ENCODE assay signal across 2 cellular contexts in the genomic region with DNA sequence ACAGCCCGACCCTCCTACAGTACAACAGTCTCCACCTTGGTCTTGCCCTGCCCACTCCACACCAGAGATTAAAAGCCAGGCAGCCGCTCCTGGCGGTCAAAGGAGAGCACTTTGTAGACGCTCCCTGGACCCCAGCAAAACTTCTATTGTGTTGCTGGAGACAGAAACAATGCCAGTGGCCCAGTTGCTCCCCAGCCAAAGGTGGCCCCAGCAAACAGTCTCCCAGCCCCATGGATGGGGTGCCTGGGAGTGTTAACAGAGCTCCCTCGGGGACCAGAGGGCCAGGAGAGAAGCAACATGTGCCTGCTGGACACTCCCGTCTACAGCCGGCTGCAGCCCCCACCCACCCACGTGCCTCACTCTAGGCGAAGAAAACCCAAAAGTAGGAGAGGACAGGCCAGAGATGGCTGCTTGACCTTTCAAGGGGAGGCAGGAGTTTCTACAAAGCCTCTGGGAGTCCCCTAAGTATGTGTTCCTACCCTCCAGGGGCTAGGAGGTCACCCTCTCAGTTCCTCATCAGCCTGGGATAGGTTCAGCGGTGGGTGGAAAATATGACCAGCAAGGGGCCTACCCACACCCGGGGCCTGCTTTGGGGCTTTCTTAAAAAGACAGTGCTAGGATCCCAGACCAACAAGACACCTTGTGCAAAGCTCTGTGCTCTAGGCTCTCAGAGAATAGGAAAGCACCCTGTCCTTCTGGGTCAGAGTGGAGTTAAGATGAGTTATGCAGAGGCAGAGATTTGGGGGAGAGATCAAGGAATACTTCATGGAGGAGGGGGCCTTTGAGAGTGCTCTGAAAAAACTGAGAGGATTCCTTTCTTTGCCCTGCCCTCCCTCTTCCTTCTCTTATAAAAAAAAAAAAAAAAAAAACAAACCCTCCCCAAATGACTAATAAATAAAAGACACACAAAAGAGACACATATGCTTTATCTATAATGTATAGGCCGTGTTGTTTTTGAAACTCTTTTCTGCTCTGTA.
TF ChIP-seq lines count a peak whose summit lies in the region.

No MANE protein-coding gene starts in this region.

TF ChIP-seq in HepG2, 621 proteins besides CTCF, POLR2A, EP300 and RAD21:
- no peak for TF ChIP-seq CC2D1A (CRISPR knock-in tag; IDR thresholded peaks at IDR 0.05)
- TF ChIP-seq ZBTB1 (CRISPR knock-in tag; IDR thresholded peaks at IDR 0.05; ENCODE audit: borderline replicate concordance), result no peak
- TF ChIP-seq MNT (IDR thresholded peaks at IDR 0.05), result peak; percentile 75
TF ChIP-seq in HepG2: peak in this region for 1.

TF ChIP-seq in K562, 482 proteins besides CTCF, POLR2A, EP300 and RAD21 (continues in another document):
- TF ChIP-seq CTCFL (IDR thresholded peaks at IDR 0.05; ENCODE audit: borderline replicate concordance, insufficient read depth, low read depth, low read length, poor library complexity, severe bottlenecking) (no peak), CEBPB (tag; IDR thresholded peaks at IDR 0.05) (no peak), MTA3 (IDR thresholded peaks at IDR 0.05; ENCODE audit: borderline replicate concordance) (no peak), MAFF (IDR thresholded peaks at IDR 0.05; ENCODE audit: low read length) (no peak), HMG20A (CRISPR knock-in tag; conservative IDR thresholded peaks at IDR 0.05) (no peak), FOSL1 (tag; conservative IDR thresholded peaks at IDR 0.05) (peak; percentile 59; the same call in 1 of the 2 replicates), CGGBP1 (CRISPR knock-in tag; IDR thresholded peaks at IDR 0.05) (no peak), NCOR1 (IDR thresholded peaks at IDR 0.05) (no peak), SRSF9 (IDR thresholded peaks at IDR 0.05; ENCODE audit: borderline replicate concordance, low read depth, low read length) (no peak), ZFX (CRISPR knock-in tag; IDR thresholded peaks at IDR 0.05) (peak; percentile 29; the same call in 1 of the 2 replicates), ATF1 (CRISPR knock-in tag; IDR thresholded peaks at IDR 0.05) (no peak), ATF1 (tag; IDR thresholded peaks at IDR 0.05) (0 out of 2 replicates have a peak, but pooled peaks have one; percentile 25), ZNF197 (CRISPR knock-in tag; IDR thresholded peaks at IDR 0.05; ENCODE audit: low read depth) (no peak), BCL6 (CRISPR knock-in tag; IDR thresholded peaks at IDR 0.05) (no peak), SOX6 (IDR thresholded peaks at IDR 0.05) (peak; percentile 50; the same call in 1 of the 2 replicates), POU5F1 (IDR thresholded peaks at IDR 0.05; ENCODE audit: borderline replicate concordance, low read depth, low read length, partially characterized antibody) (no peak), NR4A1 (CRISPR knock-in tag; IDR thresholded peaks at IDR 0.05) (no peak), NR4A1 (tag; IDR thresholded peaks at IDR 0.05) (peak; percentile 44; the same call in 1 of the 2 replicates), XRCC3 (IDR thresholded peaks at IDR 0.05) (no peak), CEBPG (CRISPR knock-in tag; IDR thresholded peaks at IDR 0.05) (no peak), CEBPG (tag; conservative IDR thresholded peaks at IDR 0.05 in 1 of 2, IDR thresholded peaks at IDR 0.05 in 1 of 2) (no peak), ARID1B (IDR thresholded peaks at IDR 0.05) (no peak), KDM4B (IDR thresholded peaks at IDR 0.05; ENCODE audit: borderline replicate concordance in 2 of 2, low read depth in 1 of 2) (no peak), ZNF384 (IDR thresholded peaks at IDR 0.05; ENCODE audit: low read depth, low read length) (no peak), CREB5 (CRISPR knock-in tag; IDR thresholded peaks at IDR 0.05) (no peak), CBX5 (IDR thresholded peaks at IDR 0.05; ENCODE audit: borderline replicate concordance, low read depth) (no peak), PTBP1 (IDR thresholded peaks at IDR 0.05; ENCODE audit: low read depth, low read length) (no peak), MLLT1 (IDR thresholded peaks at IDR 0.05) (no peak), MYBL2 (IDR thresholded peaks at IDR 0.05; ENCODE audit: low read depth) (no peak), MYBL2 (CRISPR knock-in tag; IDR thresholded peaks at IDR 0.05; ENCODE audit: borderline replicate concordance) (no peak), NKRF (IDR thresholded peaks at IDR 0.05; ENCODE audit: borderline replicate concordance) (no peak), NR2C2 (CRISPR knock-in tag; IDR thresholded peaks at IDR 0.05) (no peak), NR2C2 (tag; IDR thresholded peaks at IDR 0.05) (peak; percentile 38; the same call in 1 of the 2 replicates)
- TF ChIP-seq, protein P1, sequence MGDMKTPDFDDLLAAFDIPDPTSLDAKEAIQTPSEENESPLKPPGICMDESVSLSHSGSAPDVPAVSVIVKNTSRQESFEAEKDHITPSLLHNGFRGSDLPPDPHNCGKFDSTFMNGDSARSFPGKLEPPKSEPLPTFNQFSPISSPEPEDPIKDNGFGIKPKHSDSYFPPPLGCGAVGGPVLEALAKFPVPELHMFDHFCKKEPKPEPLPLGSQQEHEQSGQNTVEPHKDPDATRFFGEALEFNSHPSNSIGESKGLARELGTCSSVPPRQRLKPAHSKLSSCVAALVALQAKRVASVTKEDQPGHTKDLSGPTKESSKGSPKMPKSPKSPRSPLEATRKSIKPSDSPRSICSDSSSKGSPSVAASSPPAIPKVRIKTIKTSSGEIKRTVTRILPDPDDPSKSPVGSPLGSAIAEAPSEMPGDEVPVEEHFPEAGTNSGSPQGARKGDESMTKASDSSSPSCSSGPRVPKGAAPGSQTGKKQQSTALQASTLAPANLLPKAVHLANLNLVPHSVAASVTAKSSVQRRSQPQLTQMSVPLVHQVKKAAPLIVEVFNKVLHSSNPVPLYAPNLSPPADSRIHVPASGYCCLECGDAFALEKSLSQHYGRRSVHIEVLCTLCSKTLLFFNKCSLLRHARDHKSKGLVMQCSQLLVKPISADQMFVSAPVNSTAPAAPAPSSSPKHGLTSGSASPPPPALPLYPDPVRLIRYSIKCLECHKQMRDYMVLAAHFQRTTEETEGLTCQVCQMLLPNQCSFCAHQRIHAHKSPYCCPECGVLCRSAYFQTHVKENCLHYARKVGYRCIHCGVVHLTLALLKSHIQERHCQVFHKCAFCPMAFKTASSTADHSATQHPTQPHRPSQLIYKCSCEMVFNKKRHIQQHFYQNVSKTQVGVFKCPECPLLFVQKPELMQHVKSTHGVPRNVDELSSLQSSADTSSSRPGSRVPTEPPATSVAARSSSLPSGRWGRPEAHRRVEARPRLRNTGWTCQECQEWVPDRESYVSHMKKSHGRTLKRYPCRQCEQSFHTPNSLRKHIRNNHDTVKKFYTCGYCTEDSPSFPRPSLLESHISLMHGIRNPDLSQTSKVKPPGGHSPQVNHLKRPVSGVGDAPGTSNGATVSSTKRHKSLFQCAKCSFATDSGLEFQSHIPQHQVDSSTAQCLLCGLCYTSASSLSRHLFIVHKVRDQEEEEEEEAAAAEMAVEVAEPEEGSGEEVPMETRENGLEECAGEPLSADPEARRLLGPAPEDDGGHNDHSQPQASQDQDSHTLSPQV (IDR thresholded peaks at IDR 0.05), result 0 out of 2 replicates have a peak, but pooled peaks have one; percentile 24
- TF ChIP-seq, protein P2, sequence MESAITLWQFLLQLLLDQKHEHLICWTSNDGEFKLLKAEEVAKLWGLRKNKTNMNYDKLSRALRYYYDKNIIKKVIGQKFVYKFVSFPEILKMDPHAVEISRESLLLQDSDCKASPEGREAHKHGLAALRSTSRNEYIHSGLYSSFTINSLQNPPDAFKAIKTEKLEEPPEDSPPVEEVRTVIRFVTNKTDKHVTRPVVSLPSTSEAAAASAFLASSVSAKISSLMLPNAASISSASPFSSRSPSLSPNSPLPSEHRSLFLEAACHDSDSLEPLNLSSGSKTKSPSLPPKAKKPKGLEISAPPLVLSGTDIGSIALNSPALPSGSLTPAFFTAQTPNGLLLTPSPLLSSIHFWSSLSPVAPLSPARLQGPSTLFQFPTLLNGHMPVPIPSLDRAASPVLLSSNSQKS (CRISPR knock-in tag; IDR thresholded peaks at IDR 0.05), result no peak
- TF ChIP-seq, protein P3, sequence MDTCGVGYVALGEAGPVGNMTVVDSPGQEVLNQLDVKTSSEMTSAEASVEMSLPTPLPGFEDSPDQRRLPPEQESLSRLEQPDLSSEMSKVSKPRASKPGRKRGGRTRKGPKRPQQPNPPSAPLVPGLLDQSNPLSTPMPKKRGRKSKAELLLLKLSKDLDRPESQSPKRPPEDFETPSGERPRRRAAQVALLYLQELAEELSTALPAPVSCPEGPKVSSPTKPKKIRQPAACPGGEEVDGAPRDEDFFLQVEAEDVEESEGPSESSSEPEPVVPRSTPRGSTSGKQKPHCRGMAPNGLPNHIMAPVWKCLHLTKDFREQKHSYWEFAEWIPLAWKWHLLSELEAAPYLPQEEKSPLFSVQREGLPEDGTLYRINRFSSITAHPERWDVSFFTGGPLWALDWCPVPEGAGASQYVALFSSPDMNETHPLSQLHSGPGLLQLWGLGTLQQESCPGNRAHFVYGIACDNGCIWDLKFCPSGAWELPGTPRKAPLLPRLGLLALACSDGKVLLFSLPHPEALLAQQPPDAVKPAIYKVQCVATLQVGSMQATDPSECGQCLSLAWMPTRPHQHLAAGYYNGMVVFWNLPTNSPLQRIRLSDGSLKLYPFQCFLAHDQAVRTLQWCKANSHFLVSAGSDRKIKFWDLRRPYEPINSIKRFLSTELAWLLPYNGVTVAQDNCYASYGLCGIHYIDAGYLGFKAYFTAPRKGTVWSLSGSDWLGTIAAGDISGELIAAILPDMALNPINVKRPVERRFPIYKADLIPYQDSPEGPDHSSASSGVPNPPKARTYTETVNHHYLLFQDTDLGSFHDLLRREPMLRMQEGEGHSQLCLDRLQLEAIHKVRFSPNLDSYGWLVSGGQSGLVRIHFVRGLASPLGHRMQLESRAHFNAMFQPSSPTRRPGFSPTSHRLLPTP (IDR thresholded peaks at IDR 0.05; ENCODE audit: borderline replicate concordance, extremely low read depth, insufficient read length), result no peak
- TF ChIP-seq, protein P4, sequence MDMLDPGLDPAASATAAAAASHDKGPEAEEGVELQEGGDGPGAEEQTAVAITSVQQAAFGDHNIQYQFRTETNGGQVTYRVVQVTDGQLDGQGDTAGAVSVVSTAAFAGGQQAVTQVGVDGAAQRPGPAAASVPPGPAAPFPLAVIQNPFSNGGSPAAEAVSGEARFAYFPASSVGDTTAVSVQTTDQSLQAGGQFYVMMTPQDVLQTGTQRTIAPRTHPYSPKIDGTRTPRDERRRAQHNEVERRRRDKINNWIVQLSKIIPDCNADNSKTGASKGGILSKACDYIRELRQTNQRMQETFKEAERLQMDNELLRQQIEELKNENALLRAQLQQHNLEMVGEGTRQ (CRISPR knock-in tag; IDR thresholded peaks at IDR 0.05), result no peak
